In genomic region chr2:36411962-36412444, GRCh38 we compare ENCODE assay signal across 14 cellular contexts. TPM values are rescaled to one million over a fixed set of nuclear protein-coding genes. Genes with fewer than 3 reads are reported as not detected.
DNase-seq lines count a peak whose midpoint lies in the region; ATAC-seq and TF ChIP-seq lines count a peak whose summit lies in the region.
"Had no signal": no experiment of that assay in that cellular context is flagged by ENCODE, and none has a peak within 500 bp of the region (broad histone marks: within the 10 kb centered on the region; RNA-seq: fewer than 3 reads in every experiment).

No MANE protein-coding gene starts in this region.

- no peak for TF ChIP-seq POLR2A in sigmoid colon (IDR thresholded peaks at IDR 0.05)

- no peak overlapping the region for H3K27ac ChIP-seq in iPS-18a (ENCODE audit: low read length)
- peak overlapping the region in 3 of 4 donors; percentile 0 to 47 (median 41) for H3K27ac ChIP-seq in sigmoid colon
- H3K27ac ChIP-seq in SJCRH30, result no peak overlapping the region
- H3K27ac ChIP-seq: HL-60 had no signal

- H3K4me1 Mint-ChIP-seq in HFFc6 (ENCODE audit: low read depth), result peaks cover 97% of the 10 kb centered on the region

- no peaks in the 10 kb centered on the region for H3K9me3 ChIP-seq in iPS-18a (ENCODE audit: control insufficient read depth, low read depth, low read length)
- H3K9me3 ChIP-seq in sigmoid colon, result no peaks in the 10 kb centered on the region
- H3K9me3 ChIP-seq in SJCRH30 (replicated peaks), result no peaks in the 10 kb centered on the region

- intact Hi-C loops in sigmoid colon (cut with DNase I), result no loop called here

- in situ Hi-C loops in astrocyte of the cerebellum (cut with HindIII; ENCODE audit: low sequenced_read_pairs) (loop anchor here (5.0 kb wide), 1 partner anchor 45 kb away; no protein-coding TSS in a partner anchor), GM13977 (cut with MboI; ENCODE audit: low pct_unique_long_range_greater_than_20kb, low sequenced_read_pairs, unreplicated experiment) (no loop called here)

- H3K36me3 ChIP-seq in iPS-18a (ENCODE audit: control insufficient read depth, low read depth, low read length) (no peaks in the 10 kb centered on the region), sigmoid colon (no peaks in the 10 kb centered on the region), SJCRH30 (0 out of 2 replicates have a peak, but pooled peaks cover 3% of the 10 kb centered on the region)

- 76 to 86% methylated on average over 11 of the region's 11 CpGs for WGBS in sigmoid colon, 2 donors

- DNase-seq in HFFc6, result no peak
- DNase-seq in astrocyte of the cerebellum (ENCODE audit: low read depth), result no peak
- no peak for DNase-seq in sigmoid colon
- DNase-seq in GM13977 (ENCODE audit: low spot score), result no peak
- DNase-seq in effector CD8-positive, alpha-beta T cell (lab: John Stamatoyannopoulos, UW), result no peak
- DNase-seq in SJCRH30, result no peak
- DNase-seq: anterior cingulate cortex; CD8-positive, alpha-beta T cell; foreskin fibroblast; NCI-H1092; T-helper 2 cell had no signal

- peak overlapping the region; percentile 29 for H3K4me3 Mint-ChIP-seq in HFFc6
- H3K4me3 Mint-ChIP-seq: CD8-positive, alpha-beta T cell had no signal

- peak overlapping the region; percentile 79 for H3K27ac Mint-ChIP-seq in HFFc6
- H3K27ac Mint-ChIP-seq: CD8-positive, alpha-beta T cell had no signal

- no peaks in the 10 kb centered on the region for H3K27me3 ChIP-seq in iPS-18a (ENCODE audit: control insufficient read depth, insufficient read depth, low read length)
- H3K27me3 ChIP-seq in sigmoid colon, result no peaks in the 10 kb centered on the region
- H3K27me3 ChIP-seq in SJCRH30, result no peaks in the 10 kb centered on the region

- H3K9ac ChIP-seq in iPS-18a (ENCODE audit: low read length), result no peak overlapping the region

- no peak for TF ChIP-seq EP300 in sigmoid colon (IDR thresholded peaks at IDR 0.05)

- H3K4me1 ChIP-seq in iPS-18a (ENCODE audit: control insufficient read depth, low read depth, low read length) (peaks cover 36% of the 10 kb centered on the region), sigmoid colon (peaks cover 0 to 98% (median 62%) of the 10 kb centered on the region in 4 donors), SJCRH30 (peaks cover 16% of the 10 kb centered on the region)

- peaks cover 28% of the 10 kb centered on the region for H3K27me3 Mint-ChIP-seq in HFFc6 (ENCODE audit: insufficient read depth)

- H3K9me3 Mint-ChIP-seq in HFFc6, result no peaks in the 10 kb centered on the region
- H3K9me3 Mint-ChIP-seq: CD8-positive, alpha-beta T cell had no signal

- TF ChIP-seq CTCF in HFFc6 (IDR thresholded peaks at IDR 0.05) (peak; percentile 47; the same call in 1 of the 2 replicates), astrocyte of the cerebellum (IDR thresholded peaks at IDR 0.05; ENCODE audit: low read depth, low read length, missing control alignments) (peak; percentile 27), sigmoid colon (IDR thresholded peaks at IDR 0.05) (no peak), GM13977 (IDR thresholded peaks at IDR 0.05; ENCODE audit: extremely low read depth, insufficient read depth, missing control alignments) (no peak)

- peaks cover 69% of the 10 kb centered on the region for H3K36me3 Mint-ChIP-seq in HFFc6 (ENCODE audit: low read depth)
- H3K36me3 Mint-ChIP-seq: CD8-positive, alpha-beta T cell had no signal

- no peak overlapping the region for H3K4me3 ChIP-seq in astrocyte of the cerebellum (ENCODE audit: low read depth, low read length)
- peak overlapping the region; percentile 2 for H3K4me3 ChIP-seq in iPS-18a (ENCODE audit: low read length)
- no peak overlapping the region for H3K4me3 ChIP-seq in sigmoid colon
- no peak overlapping the region for H3K4me3 ChIP-seq in SJCRH30

- no peak for ATAC-seq in GM19455 (IDR thresholded peaks at IDR 0.05; ENCODE audit: unreplicated experiment)
- ATAC-seq: CD8-positive, alpha-beta T cell had no signal

RNA-seq across cellular contexts. Expression of gene CRIM1, which starts 56.4 kb away (rescaled TPM):
- 100 to 1,000 TPM; 731 to 946 (median 839) TPM for total RNA-seq in HFFc6 (2021; fragmentation: NEBNext Ultra II Directional; extraction: Animal tissue kit (Norgen Biotek cat#: 25700))
- 100 to 1,000 TPM in 1 of 4 donors, 10 to 100 TPM in 3; 55.6 to 148 (median 64.2) TPM for total RNA-seq in sigmoid colon
- 10 to 100 TPM in 1 of 3 donors, 1 to 10 TPM in 2; 3.0 to 14.8 (median 3.9) TPM for polyA plus RNA-seq in sigmoid colon
- total RNA-seq in SJCRH30 (2014; rRNA removed; shearing (Covaris generic)), result 10.2 and 12.6 TPM in 2 replicates

Comparison
In these comparisons a context has a peak if more than half of its experiments do, and no peak if none do; other contexts are left out.
1. CTCF ChIP-seq: peak in HFFc6 (single experiment) and astrocyte of the cerebellum (single experiment); none in sigmoid colon (0 of 4) and GM13977 (single experiment).
2. H3K27ac ChIP-seq: peak in sigmoid colon (3 of 4); none in iPS-18a (single experiment) and SJCRH30 (single experiment).
3. RNA of gene CRIM1, which starts 56.4 kb away (total RNA-seq): 731 to 946 TPM in HFFc6; 55.6 to 148 TPM in sigmoid colon and 10.2 to 12.6 TPM in SJCRH30; every median in the first group is over 4 times any median in the second.